9 cellular contexts compared by ENCODE assay signal in genomic region chr3:104460477-104461406, GRCh38.
DNase-seq lines count a peak whose midpoint lies in the region; ATAC-seq, FAIRE-seq and TF ChIP-seq lines count a peak whose summit lies in the region.
"Had no signal": no experiment of that assay in that cellular context is flagged by ENCODE, and none has a peak within 500 bp of the region (broad histone marks: within the 10 kb centered on the region; RNA-seq: fewer than 3 reads in every experiment).

No MANE protein-coding gene starts in this region.

- no peak overlapping the region for H3K4me3 Mint-ChIP-seq in natural killer cell

- H3K36me3 Mint-ChIP-seq in natural killer cell, result no peaks in the 10 kb centered on the region

- H3K4me3 ChIP-seq in adipocyte (ENCODE audit: low read length) (no peak overlapping the region), esophagus muscularis mucosa (no peak overlapping the region), body of pancreas (no peak overlapping the region)

- ATAC-seq in HG02763 (IDR thresholded peaks at IDR 0.05; ENCODE audit: unreplicated experiment) (peak; percentile 64), left lobe of liver (peak; percentile 39), body of pancreas (no peak), natural killer cell (no peak)

- no peak overlapping the region for H3K27ac Mint-ChIP-seq in natural killer cell

- H3K27me3 Mint-ChIP-seq in natural killer cell (ENCODE audit: low read depth in 2 of 2), result no peaks in the 10 kb centered on the region

- intact Hi-C loops in esophagus muscularis mucosa (cut with DNase I) (no loop called here), body of pancreas (cut with DNase I) (no loop called here), natural killer cell (cut with micrococcal nuclease) (no loop called here)

- H3K27me3 ChIP-seq in adipocyte (replicated peaks; ENCODE audit: control insufficient read depth, insufficient read depth, low read length) (no peaks in the 10 kb centered on the region), esophagus muscularis mucosa (no peaks in the 10 kb centered on the region), body of pancreas (no peaks in the 10 kb centered on the region)

- H3K9me3 Mint-ChIP-seq in natural killer cell, result peaks cover 17 to 23% of the 10 kb centered on the region in 2 donors

- no peak for DNase-seq in D721Med (ENCODE audit: insufficient read length, low spot score)
- peak; percentile 90 for DNase-seq in adipocyte (ENCODE audit: low read depth)
- DNase-seq in left lobe of liver (ENCODE audit: low spot score), result no peak
- no peak for DNase-seq in esophagus muscularis mucosa (ENCODE audit: extremely low spot score)
- no peak for DNase-seq in body of pancreas
- no peak for DNase-seq in natural killer cell
- DNase-seq in MV-4-11 (lab: John Stamatoyannopoulos, UW), result no peak

- H3K36me3 ChIP-seq in adipocyte (ENCODE audit: control insufficient read depth, insufficient read depth, low read length, severe bottlenecking) (no peaks in the 10 kb centered on the region), esophagus muscularis mucosa (no peaks in the 10 kb centered on the region), body of pancreas (replicated peaks in 1 of 2; ENCODE audit: insufficient read depth in 1 of 2, low read depth in 2 of 2) (no peaks in the 10 kb centered on the region)

- TF ChIP-seq EP300 in esophagus muscularis mucosa (IDR thresholded peaks at IDR 0.05), result no peak

- H3K4me1 ChIP-seq in adipocyte (ENCODE audit: control insufficient read depth, insufficient read depth, low read length), result peaks cover 6% of the 10 kb centered on the region
- no peaks in the 10 kb centered on the region for H3K4me1 ChIP-seq in esophagus muscularis mucosa
- H3K4me1 ChIP-seq in body of pancreas, result no peaks in the 10 kb centered on the region

- FAIRE-seq in D721Med (lab: Jason Lieb, UNC), result no peak

- TF ChIP-seq CTCF in D721Med (IDR thresholded peaks at IDR 0.05; ENCODE audit: insufficient read depth, missing control alignments), result peak; percentile 23
- TF ChIP-seq CTCF in esophagus muscularis mucosa (IDR thresholded peaks at IDR 0.05), result peak in 1 of 3 experiments; percentile 17
- TF ChIP-seq CTCF in body of pancreas (IDR thresholded peaks at IDR 0.05), result peak in 2 of 7 experiments; percentile 22 to 35
- no peak for TF ChIP-seq CTCF in natural killer cell (IDR thresholded peaks at IDR 0.05)

- 77% methylated on average over 1 of the region's 1 CpG for WGBS in esophagus muscularis mucosa
- WGBS in body of pancreas, 2 donors, result 20 to 44% methylated on average over 1 of the region's 1 CpG

- no peak overlapping the region for H3K9ac ChIP-seq in adipocyte (ENCODE audit: low read length)

- no peak for TF ChIP-seq POLR2A in esophagus muscularis mucosa (IDR thresholded peaks at IDR 0.05; ENCODE audit: low read depth)
- no peak for TF ChIP-seq POLR2A in body of pancreas (IDR thresholded peaks at IDR 0.05)

- H3K9me3 ChIP-seq in adipocyte (ENCODE audit: control insufficient read depth, low read length), result peaks cover 4% of the 10 kb centered on the region
- peaks cover 0 to 6% (median 0%) of the 10 kb centered on the region in 4 donors for H3K9me3 ChIP-seq in esophagus muscularis mucosa
- H3K9me3 ChIP-seq in body of pancreas, result no peaks in the 10 kb centered on the region

- H3K27ac ChIP-seq in esophagus muscularis mucosa (replicated peaks in 1 of 4) (no peak overlapping the region), body of pancreas (no peak overlapping the region)
- H3K27ac ChIP-seq: epithelial cell of prostate had no signal

- H3K4me1 Mint-ChIP-seq in natural killer cell, result no peaks in the 10 kb centered on the region

Comparison
In these comparisons a context has a peak if more than half of its experiments do, and no peak if none do; other contexts are left out.
1. ATAC-seq: peak in HG02763 (single experiment) and left lobe of liver (single experiment); none in body of pancreas (single experiment) and natural killer cell (0 of 3).